Comparison of ENCODE assay signal across 1 cellular context in genomic region chr11:6633422-6634408, GRCh38.
TF ChIP-seq lines count a peak whose summit lies in the region.

No MANE protein-coding gene starts in this region.

TF ChIP-seq in SK-N-SH, 30 proteins besides CTCF, POLR2A, EP300 and RAD21:
- no peak for TF ChIP-seq USF2 (IDR thresholded peaks at IDR 0.05; ENCODE audit: borderline replicate concordance, low read depth, low read length)
- TF ChIP-seq NRF1 (IDR thresholded peaks at IDR 0.05; ENCODE audit: low read depth, low read length), result no peak
- TF ChIP-seq PBX3 (IDR thresholded peaks at IDR 0.05), result no peak
TF ChIP-seq in SK-N-SH: peak in this region for 0.
